ENCODE assay signal across 29 cellular contexts in the genomic region with DNA sequence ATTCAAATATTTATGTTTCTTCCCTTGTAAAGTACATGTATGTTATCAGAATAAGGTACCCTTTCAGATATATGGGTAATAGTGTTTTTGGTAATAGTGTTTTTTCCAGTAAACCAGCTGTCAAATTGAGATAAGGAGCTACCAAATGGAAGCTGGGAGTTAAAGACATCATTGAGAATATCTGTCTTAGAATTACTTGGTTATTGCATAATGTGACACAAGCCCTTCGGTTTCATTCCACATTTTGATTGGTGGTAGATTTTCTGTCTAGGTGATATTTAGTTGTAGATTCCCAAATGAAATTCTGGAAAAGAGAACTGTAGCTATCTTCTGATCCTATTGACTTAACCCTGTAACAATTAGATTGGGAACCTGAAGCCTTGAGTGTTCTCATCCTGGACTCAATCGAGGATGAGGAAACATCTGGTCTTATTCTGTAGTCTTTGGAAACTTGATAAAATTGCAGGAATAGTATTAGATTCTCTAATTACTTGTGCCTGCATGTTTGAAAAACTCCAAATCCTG.
DNase-seq lines count a peak whose midpoint lies in the region; ATAC-seq and TF ChIP-seq lines count a peak whose summit lies in the region.
"Had no signal": no experiment of that assay in that cellular context is flagged by ENCODE, and none has a peak within 500 bp of the region (broad histone marks: within the 10 kb centered on the region; RNA-seq: fewer than 3 reads in every experiment).

No MANE protein-coding gene starts in this region.

- H2AFZ ChIP-seq in PC-9 = no peak overlapping the region
- H2AFZ ChIP-seq: GM23248 had no signal

- peak overlapping the region; percentile 41 for H3K27ac ChIP-seq in left ventricle myocardium inferior (replicated peaks)
- H3K27ac ChIP-seq in subcutaneous abdominal adipose tissue (ENCODE audit: low read depth, low read length) = peak overlapping the region; percentile 25
- H3K27ac ChIP-seq in PC-9 = no peak overlapping the region
- H3K27ac ChIP-seq: A549, brain microvascular endothelial cell, GM23248, RWPE1, SK-N-MC, thoracic aorta had no signal

- no peaks in the 10 kb centered on the region for H3K27me3 ChIP-seq in endocrine pancreas (ENCODE audit: control insufficient read depth, insufficient read depth, low read length)
- H3K27me3 ChIP-seq in left ventricle myocardium inferior (ENCODE audit: low read depth) = no peaks in the 10 kb centered on the region
- H3K27me3 ChIP-seq in subcutaneous abdominal adipose tissue (ENCODE audit: control insufficient read depth in 5 of 5, insufficient read depth in 4 of 5, low read length in 5 of 5) = no peaks in the 10 kb centered on the region
- H3K27me3 ChIP-seq in PC-9 (ENCODE audit: insufficient read depth, low read depth) = no peaks in the 10 kb centered on the region
- H3K27me3 ChIP-seq: brain microvascular endothelial cell had no signal

- no peak overlapping the region for H3K4me2 ChIP-seq in PC-9
- H3K4me2 ChIP-seq: A549 had no signal

- CTCF ChIA-PET in PC-9 (lab: Charles Lee) = no interaction called here

- DNase-seq in Right ventricle myocardium inferior (ENCODE audit: missing footprints) = no peak
- DNase-seq in cardiac septum (ENCODE audit: low spot score) = no peak
- no peak for DNase-seq in left ventricle myocardium inferior
- no peak for DNase-seq in NOMO-1 (lab: John Stamatoyannopoulos, UW; ENCODE audit: unreplicated experiment in 2 of 2)
- DNase-seq in PC-9 = no peak
- DNase-seq: activated CD4-positive, alpha-beta T cell treated with anti-CD3 and anti-CD28 coated beads, Interleukin-2, amount 50 U/mL, for 48 hours; activated CD4-positive, CD25-positive, alpha-beta regulatory T cell treated with anti-CD3 and anti-CD28 coated beads, Interleukin-2, amount 50 U/mL, for 72 hours; activated naive CD4-positive, alpha-beta T cell treated with anti-CD3 and anti-CD28 coated beads for 36 hours; amygdala; brain microvascular endothelial cell; CD4-positive, alpha-beta memory T cell; foreskin fibroblast; GM23248; head of caudate nucleus; islet precursor cell; midbrain; naive thymus-derived CD4-positive, alpha-beta T cell; NCI-H1092; NCI-H1694; stimulated activated CD4-positive, alpha-beta T cell treated with anti-CD3 and anti-CD28 coated beads, Interleukin-1b, Interleukin-23, amount 100 ng/mL, for 48 hours; stimulated activated naive CD4-positive, alpha-beta T cell treated with Interleukin-2 at 50 U/mL for 16 hours; T-helper 1 cell had no signal

- no peaks in the 10 kb centered on the region; the same call in 1 of the 2 replicates for H3F3A ChIP-seq in PC-9 (ENCODE audit: insufficient read depth, low read depth)

- H4K20me1 ChIP-seq in PC-9 (ENCODE audit: insufficient read depth) = no peaks in the 10 kb centered on the region

- ATAC-seq in Right ventricle myocardium inferior (peak; percentile 33), HG02678 (IDR thresholded peaks at IDR 0.05; ENCODE audit: unreplicated experiment) (no peak)
- ATAC-seq: A549; naive thymus-derived CD4-positive, alpha-beta T cell had no signal

- H3K79me2 ChIP-seq in PC-9 (ENCODE audit: low read depth) = no peaks in the 10 kb centered on the region

- H3K4me3 ChIP-seq in endocrine pancreas (ENCODE audit: control insufficient read depth, insufficient read depth, low read length) = peak overlapping the region; percentile 77
- H3K4me3 ChIP-seq in left ventricle myocardium inferior = no peak overlapping the region
- H3K4me3 ChIP-seq in subcutaneous abdominal adipose tissue (ENCODE audit: low read depth in 1 of 5, low read length in 5 of 5) = no peak overlapping the region
- H3K4me3 ChIP-seq in PC-9 = no peak overlapping the region
- H3K4me3 ChIP-seq: A549, GM23248, SK-N-MC, thoracic aorta had no signal

- H3K9me3 ChIP-seq in endocrine pancreas (ENCODE audit: control insufficient read depth, low read length) (no peaks in the 10 kb centered on the region), left ventricle myocardium inferior (replicated peaks) (no peaks in the 10 kb centered on the region), subcutaneous abdominal adipose tissue (ENCODE audit: control insufficient read depth in 5 of 5, low read length in 5 of 5) (no peaks in the 10 kb centered on the region), PC-9 (ENCODE audit: insufficient read depth, low read depth) (no peaks in the 10 kb centered on the region)
- H3K9me3 ChIP-seq: A549, thoracic aorta had no signal

- peaks cover 11% of the 10 kb centered on the region for H3K36me3 ChIP-seq in endocrine pancreas (ENCODE audit: control insufficient read depth, insufficient read depth, low read length)
- H3K36me3 ChIP-seq in left ventricle myocardium inferior = peaks cover 61% of the 10 kb centered on the region
- H3K36me3 ChIP-seq in subcutaneous abdominal adipose tissue (ENCODE audit: control insufficient read depth in 5 of 5, insufficient read depth in 5 of 5, low read length in 5 of 5) = peaks cover 24 to 65% (median 46%) of the 10 kb centered on the region in 5 donors
- H3K36me3 ChIP-seq in PC-9 (ENCODE audit: low read depth) = peaks cover 12% of the 10 kb centered on the region; the same call in 1 of the 2 replicates

- no peak overlapping the region for H3K9ac ChIP-seq in endocrine pancreas (ENCODE audit: control insufficient read depth, insufficient read depth, low read length)
- no peak overlapping the region for H3K9ac ChIP-seq in subcutaneous abdominal adipose tissue (ENCODE audit: low read length in 5 of 5)
- H3K9ac ChIP-seq: GM23248 had no signal

- intact Hi-C loops in Right ventricle myocardium inferior (cut with DNase I) (no loop called here), cardiac septum (cut with DNase I) (no loop called here), left ventricle myocardium inferior (cut with micrococcal nuclease) (no loop called here), PC-9 (cut with micrococcal nuclease; ENCODE audit: unreplicated experiment) (no loop called here)

- POLR2A ChIA-PET in PC-9 (lab: Charles Lee; ENCODE audit: unreplicated experiment) = no interaction called here

- TF ChIP-seq CTCF in left ventricle myocardium inferior (IDR thresholded peaks at IDR 0.05; ENCODE audit: borderline replicate concordance) (no peak), PC-9 (conservative IDR thresholded peaks at IDR 0.05) (no peak)

- H3K4me1 ChIP-seq in endocrine pancreas (ENCODE audit: control insufficient read depth, insufficient read depth, low read length) (peaks cover 3% of the 10 kb centered on the region), left ventricle myocardium inferior (peaks cover 42% of the 10 kb centered on the region), subcutaneous abdominal adipose tissue (ENCODE audit: control insufficient read depth in 5 of 5, insufficient read depth in 5 of 5, low read length in 5 of 5) (peaks cover 0 to 18% (median 13%) of the 10 kb centered on the region in 5 donors), PC-9 (replicated peaks; ENCODE audit: insufficient read depth) (no peaks in the 10 kb centered on the region)
- H3K4me1 ChIP-seq: A549 had no signal

- no TSS peak for BruUV-seq in PC-9 (replicated peaks; lab: Mats Ljungman, UMichigan)

- H3K9me2 ChIP-seq in PC-9 (ENCODE audit: insufficient read depth) = no peaks in the 10 kb centered on the region
